ENCODE assay signal across 1 cellular context in the genomic region with DNA sequence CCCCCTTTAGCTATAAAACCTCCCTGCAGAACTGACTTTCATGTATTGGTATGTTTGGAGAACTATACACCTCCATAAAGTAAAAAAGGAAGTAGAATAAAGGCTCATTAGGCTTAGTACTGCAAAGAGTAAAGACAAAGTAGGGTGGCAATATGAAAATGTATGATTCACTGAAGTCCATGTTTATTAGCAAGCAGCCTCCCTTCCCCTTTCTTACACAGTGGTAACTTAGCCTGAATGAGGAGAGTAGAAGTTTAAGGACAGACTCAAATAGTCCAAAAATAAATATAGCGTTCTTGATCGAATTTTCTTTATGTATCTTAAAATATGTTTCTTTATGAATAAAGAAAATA.
TF ChIP-seq lines count a peak whose summit lies in the region.

No MANE protein-coding gene starts in this region.

TF ChIP-seq in HepG2, 621 proteins besides CTCF, POLR2A, EP300 and RAD21 (continued from another document):
- TF ChIP-seq, protein P1, sequence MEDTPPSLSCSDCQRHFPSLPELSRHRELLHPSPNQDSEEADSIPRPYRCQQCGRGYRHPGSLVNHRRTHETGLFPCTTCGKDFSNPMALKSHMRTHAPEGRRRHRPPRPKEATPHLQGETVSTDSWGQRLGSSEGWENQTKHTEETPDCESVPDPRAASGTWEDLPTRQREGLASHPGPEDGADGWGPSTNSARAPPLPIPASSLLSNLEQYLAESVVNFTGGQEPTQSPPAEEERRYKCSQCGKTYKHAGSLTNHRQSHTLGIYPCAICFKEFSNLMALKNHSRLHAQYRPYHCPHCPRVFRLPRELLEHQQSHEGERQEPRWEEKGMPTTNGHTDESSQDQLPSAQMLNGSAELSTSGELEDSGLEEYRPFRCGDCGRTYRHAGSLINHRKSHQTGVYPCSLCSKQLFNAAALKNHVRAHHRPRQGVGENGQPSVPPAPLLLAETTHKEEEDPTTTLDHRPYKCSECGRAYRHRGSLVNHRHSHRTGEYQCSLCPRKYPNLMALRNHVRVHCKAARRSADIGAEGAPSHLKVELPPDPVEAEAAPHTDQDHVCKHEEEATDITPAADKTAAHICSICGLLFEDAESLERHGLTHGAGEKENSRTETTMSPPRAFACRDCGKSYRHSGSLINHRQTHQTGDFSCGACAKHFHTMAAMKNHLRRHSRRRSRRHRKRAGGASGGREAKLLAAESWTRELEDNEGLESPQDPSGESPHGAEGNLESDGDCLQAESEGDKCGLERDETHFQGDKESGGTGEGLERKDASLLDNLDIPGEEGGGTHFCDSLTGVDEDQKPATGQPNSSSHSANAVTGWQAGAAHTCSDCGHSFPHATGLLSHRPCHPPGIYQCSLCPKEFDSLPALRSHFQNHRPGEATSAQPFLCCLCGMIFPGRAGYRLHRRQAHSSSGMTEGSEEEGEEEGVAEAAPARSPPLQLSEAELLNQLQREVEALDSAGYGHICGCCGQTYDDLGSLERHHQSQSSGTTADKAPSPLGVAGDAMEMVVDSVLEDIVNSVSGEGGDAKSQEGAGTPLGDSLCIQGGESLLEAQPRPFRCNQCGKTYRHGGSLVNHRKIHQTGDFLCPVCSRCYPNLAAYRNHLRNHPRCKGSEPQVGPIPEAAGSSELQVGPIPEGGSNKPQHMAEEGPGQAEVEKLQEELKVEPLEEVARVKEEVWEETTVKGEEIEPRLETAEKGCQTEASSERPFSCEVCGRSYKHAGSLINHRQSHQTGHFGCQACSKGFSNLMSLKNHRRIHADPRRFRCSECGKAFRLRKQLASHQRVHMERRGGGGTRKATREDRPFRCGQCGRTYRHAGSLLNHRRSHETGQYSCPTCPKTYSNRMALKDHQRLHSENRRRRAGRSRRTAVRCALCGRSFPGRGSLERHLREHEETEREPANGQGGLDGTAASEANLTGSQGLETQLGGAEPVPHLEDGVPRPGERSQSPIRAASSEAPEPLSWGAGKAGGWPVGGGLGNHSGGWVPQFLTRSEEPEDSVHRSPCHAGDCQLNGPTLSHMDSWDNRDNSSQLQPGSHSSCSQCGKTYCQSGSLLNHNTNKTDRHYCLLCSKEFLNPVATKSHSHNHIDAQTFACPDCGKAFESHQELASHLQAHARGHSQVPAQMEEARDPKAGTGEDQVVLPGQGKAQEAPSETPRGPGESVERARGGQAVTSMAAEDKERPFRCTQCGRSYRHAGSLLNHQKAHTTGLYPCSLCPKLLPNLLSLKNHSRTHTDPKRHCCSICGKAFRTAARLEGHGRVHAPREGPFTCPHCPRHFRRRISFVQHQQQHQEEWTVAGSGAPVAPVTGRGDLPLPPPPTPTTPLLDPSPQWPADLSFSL (CRISPR knock-in tag; IDR thresholded peaks at IDR 0.05) = no peak
- TF ChIP-seq RXRB (CRISPR knock-in tag; IDR thresholded peaks at IDR 0.05; ENCODE audit: borderline replicate concordance) = no peak
- no peak for TF ChIP-seq ZNF451 (CRISPR knock-in tag; IDR thresholded peaks at IDR 0.05)
- no peak for TF ChIP-seq CCDC6 (CRISPR knock-in tag; IDR thresholded peaks at IDR 0.05)
- TF ChIP-seq TGIF2 (CRISPR knock-in tag; IDR thresholded peaks at IDR 0.05) = no peak
